Comparison of ENCODE assay signal across 11 cellular contexts in genomic region chr9:110919609-110920008, GRCh38.
DNase-seq lines count a peak whose midpoint lies in the region; ATAC-seq, FAIRE-seq and TF ChIP-seq lines count a peak whose summit lies in the region.
"Had no signal": no experiment of that assay in that cellular context is flagged by ENCODE, and none has a peak within 500 bp of the region (broad histone marks: within the 10 kb centered on the region; RNA-seq: fewer than 3 reads in every experiment).

No MANE protein-coding gene starts in this region.

- TF ChIP-seq RAD21 in A549 (conservative IDR thresholded peaks at IDR 0.05 in 1 of 2, IDR thresholded peaks at IDR 0.05 in 1 of 2): peak; percentile 20 to 46; a peak in 4 of 5 replicates

- H3K4me3 ChIP-seq in A549: no peak overlapping the region

- H3K27me3 Mint-ChIP-seq in MCF 10A (ENCODE audit: insufficient read depth, unreplicated experiment): no peaks in the 10 kb centered on the region
- H3K27me3 Mint-ChIP-seq: activated naive CD8-positive, alpha-beta T cell had no signal

- no peak overlapping the region for H3K4me3 Mint-ChIP-seq in MCF 10A (ENCODE audit: unreplicated experiment)
- H3K4me3 Mint-ChIP-seq: activated naive CD8-positive, alpha-beta T cell; immature natural killer cell had no signal

- no TSS peak for BruUV-seq in MCF 10A (replicated peaks; lab: Mats Ljungman, UMichigan)

- DNase-seq in A549 (ENCODE audit: low read depth in 1 of 2, low spot score in 1 of 2) (peak; percentile 57 to 91), HTR-8/SVneo (ENCODE audit: insufficient read length, low spot score) (no peak), MCF 10A (ENCODE audit: unreplicated experiment) (peak; percentile 41), left kidney (ENCODE audit: low read depth, low spot score) (peak; percentile 18), NAMALWA (ENCODE audit: low spot score) (no peak), SHP77 treated with DMSO at 0.1 percent for 48 hours (lab: John Stamatoyannopoulos, UW) (no peak)
- DNase-seq in stimulated activated CD4-positive, alpha-beta T cell treated with anti-CD3 and anti-CD28 coated beads, Interleukin-2, amount 100 ng/mL, for 48 hours: no peak
- DNase-seq in activated T-cell treated with anti-CD3 and anti-CD28 coated beads, Interleukin-2, amount 50 U/mL, for 48 hours: no peak
- DNase-seq: immature natural killer cell had no signal

- CTCF ChIA-PET in A549 (lab: Yijun Ruan, JAX): interaction anchor here (0.8 to 1.5 kb wide), 4 partner anchors 11 to 380 kb away, joined by 3 to 4 read pairs (median 4); no protein-coding TSS in a partner anchor
- CTCF ChIA-PET in MCF 10A (lab: Yijun Ruan, JAX): interaction anchor here (0.7 kb wide), 1 partner anchor 42 kb away, joined by 3 read pairs; no protein-coding TSS in a partner anchor

- POLR2A ChIA-PET in A549 (lab: Yijun Ruan, JAX): no interaction called here
- POLR2A ChIA-PET in MCF 10A (lab: Yijun Ruan, JAX): no interaction called here

- peak; percentile 93 for FAIRE-seq in A549 (lab: Jason Lieb, UNC)
- peak; percentile 60 for FAIRE-seq in HTR-8/SVneo (lab: Jason Lieb, UNC)

- H3K36me3 Mint-ChIP-seq in MCF 10A (ENCODE audit: insufficient read depth, unreplicated experiment): no peaks in the 10 kb centered on the region
- H3K36me3 Mint-ChIP-seq: activated naive CD8-positive, alpha-beta T cell; immature natural killer cell had no signal

- peak overlapping the region; percentile 96 to 99 for H3K27ac ChIP-seq in A549
- H3K27ac ChIP-seq: C4-2B had no signal

- TF ChIP-seq EP300 in A549 (IDR thresholded peaks at IDR 0.05): peak; percentile 59 to 82; a peak in 3 of 5 replicates

- intact Hi-C loops in MCF 10A (cut with micrococcal nuclease): no loop called here

- peak overlapping the region; percentile 74 for H3K4me2 ChIP-seq in A549

- no peaks in the 10 kb centered on the region for H3K9me3 Mint-ChIP-seq in MCF 10A (ENCODE audit: unreplicated experiment)

- peak overlapping the region; percentile 83 for H3K27ac Mint-ChIP-seq in MCF 10A (ENCODE audit: low read depth, unreplicated experiment)
- H3K27ac Mint-ChIP-seq: activated naive CD8-positive, alpha-beta T cell; immature natural killer cell had no signal

- peaks cover 7% of the 10 kb centered on the region; the same call in 1 of the 3 replicates for H3K9me3 ChIP-seq in A549

- TF ChIP-seq CTCF in A549 (IDR thresholded peaks at IDR 0.05): no peak
- no peak for TF ChIP-seq CTCF in MCF 10A (IDR thresholded peaks at IDR 0.05; ENCODE audit: unreplicated experiment)

- WGBS in A549 (ENCODE audit: missing lambda C conversion rate): 35% methylated on average over 3 of the region's 3 CpGs

- no peak for TF ChIP-seq POLR2A in A549 (IDR thresholded peaks at IDR 0.05; ENCODE audit: low read length)

- peaks cover 27% of the 10 kb centered on the region for H3K4me1 Mint-ChIP-seq in MCF 10A (ENCODE audit: insufficient read depth, unreplicated experiment)
- H3K4me1 Mint-ChIP-seq: immature natural killer cell had no signal

- ATAC-seq in A549: peak; percentile 97 to 98

- H3K4me1 ChIP-seq in A549: peaks cover 51% of the 10 kb centered on the region

TF ChIP-seq in A549, 52 proteins besides CTCF, POLR2A, EP300 and RAD21:
- TF ChIP-seq CHD2 (IDR thresholded peaks at IDR 0.05; ENCODE audit: low read length, partially characterized antibody) (no peak), FOSL2 (IDR thresholded peaks at IDR 0.05) (no peak), FOSL2 (CRISPR knock-in tag; IDR thresholded peaks at IDR 0.05) (peak; percentile 66), E2F6 (IDR thresholded peaks at IDR 0.05; ENCODE audit: borderline replicate concordance, low read depth) (peak; percentile 56; the same call in 1 of the 2 replicates), CEBPB (IDR thresholded peaks at IDR 0.05) (peak in 1 of 2 experiments; percentile 6; a peak in 1 of 4 replicates), HOXB5 (CRISPR knock-in tag; IDR thresholded peaks at IDR 0.05) (peak; percentile 60; the same call in 1 of the 2 replicates), MAFK (IDR thresholded peaks at IDR 0.05; ENCODE audit: partially characterized antibody) (peak; percentile 98), NPAS2 (CRISPR knock-in tag; IDR thresholded peaks at IDR 0.05; ENCODE audit: borderline replicate concordance) (no peak), HEYL (CRISPR knock-in tag; IDR thresholded peaks at IDR 0.05) (no peak), RNF2 (IDR thresholded peaks at IDR 0.05; ENCODE audit: borderline replicate concordance, low read depth) (no peak), CBX2 (IDR thresholded peaks at IDR 0.05; ENCODE audit: borderline replicate concordance, low read depth) (no peak), HOXB13 (CRISPR knock-in tag; IDR thresholded peaks at IDR 0.05; ENCODE audit: low read depth) (peak; percentile 30; the same call in 1 of the 2 replicates), NFE2L2 (conservative IDR thresholded peaks at IDR 0.05; ENCODE audit: low read length) (peak; percentile 97), GATA3 (IDR thresholded peaks at IDR 0.05; ENCODE audit: borderline replicate concordance) (peak; percentile 56; the same call in 1 of the 2 replicates), MAX (IDR thresholded peaks at IDR 0.05) (peak; percentile 70), CHD4 (IDR thresholded peaks at IDR 0.05; ENCODE audit: borderline replicate concordance) (no peak), JUN (IDR thresholded peaks at IDR 0.05) (peak in 1 of 2 experiments; percentile 45; a peak in 1 of 5 replicates), SMC3 (IDR thresholded peaks at IDR 0.05) (peak; percentile 36; the same call in 1 of the 3 replicates), BCL3 (IDR thresholded peaks at IDR 0.05) (no peak), JUNB (IDR thresholded peaks at IDR 0.05) (no peak)
- TF ChIP-seq, protein P1, sequence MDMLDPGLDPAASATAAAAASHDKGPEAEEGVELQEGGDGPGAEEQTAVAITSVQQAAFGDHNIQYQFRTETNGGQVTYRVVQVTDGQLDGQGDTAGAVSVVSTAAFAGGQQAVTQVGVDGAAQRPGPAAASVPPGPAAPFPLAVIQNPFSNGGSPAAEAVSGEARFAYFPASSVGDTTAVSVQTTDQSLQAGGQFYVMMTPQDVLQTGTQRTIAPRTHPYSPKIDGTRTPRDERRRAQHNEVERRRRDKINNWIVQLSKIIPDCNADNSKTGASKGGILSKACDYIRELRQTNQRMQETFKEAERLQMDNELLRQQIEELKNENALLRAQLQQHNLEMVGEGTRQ (IDR thresholded peaks at IDR 0.05): peak; percentile 79
- TF ChIP-seq, protein P2, sequence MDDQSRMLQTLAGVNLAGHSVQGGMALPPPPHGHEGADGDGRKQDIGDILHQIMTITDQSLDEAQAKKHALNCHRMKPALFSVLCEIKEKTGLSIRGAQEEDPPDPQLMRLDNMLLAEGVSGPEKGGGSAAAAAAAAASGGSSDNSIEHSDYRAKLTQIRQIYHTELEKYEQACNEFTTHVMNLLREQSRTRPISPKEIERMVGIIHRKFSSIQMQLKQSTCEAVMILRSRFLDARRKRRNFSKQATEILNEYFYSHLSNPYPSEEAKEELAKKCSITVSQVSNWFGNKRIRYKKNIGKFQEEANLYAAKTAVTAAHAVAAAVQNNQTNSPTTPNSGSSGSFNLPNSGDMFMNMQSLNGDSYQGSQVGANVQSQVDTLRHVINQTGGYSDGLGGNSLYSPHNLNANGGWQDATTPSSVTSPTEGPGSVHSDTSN (IDR thresholded peaks at IDR 0.05): no peak
- TF ChIP-seq, protein P3, sequence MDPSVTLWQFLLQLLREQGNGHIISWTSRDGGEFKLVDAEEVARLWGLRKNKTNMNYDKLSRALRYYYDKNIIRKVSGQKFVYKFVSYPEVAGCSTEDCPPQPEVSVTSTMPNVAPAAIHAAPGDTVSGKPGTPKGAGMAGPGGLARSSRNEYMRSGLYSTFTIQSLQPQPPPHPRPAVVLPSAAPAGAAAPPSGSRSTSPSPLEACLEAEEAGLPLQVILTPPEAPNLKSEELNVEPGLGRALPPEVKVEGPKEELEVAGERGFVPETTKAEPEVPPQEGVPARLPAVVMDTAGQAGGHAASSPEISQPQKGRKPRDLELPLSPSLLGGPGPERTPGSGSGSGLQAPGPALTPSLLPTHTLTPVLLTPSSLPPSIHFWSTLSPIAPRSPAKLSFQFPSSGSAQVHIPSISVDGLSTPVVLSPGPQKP (IDR thresholded peaks at IDR 0.05; ENCODE audit: low read depth, low read length): no peak

Comparison
In these comparisons a context has a peak if more than half of its experiments do, and no peak if none do; other contexts are left out.
1. DNase-seq: peak in A549 (2 of 2), MCF 10A (single experiment) and left kidney (single experiment); none in HTR-8/SVneo (single experiment), NAMALWA (single experiment), stimulated activated CD4-positive, alpha-beta T cell treated with anti-CD3 and anti-CD28 coated beads, Interleukin-2, amount 100 ng/mL, for 48 hours (0 of 2), activated T-cell treated with anti-CD3 and anti-CD28 coated beads, Interleukin-2, amount 50 U/mL, for 48 hours (0 of 2) and SHP77 treated with DMSO at 0.1 percent for 48 hours (single experiment).